Comparison of ENCODE assay signal across 1 cellular context in genomic region chr7:103148994-103149807, GRCh38.
TF ChIP-seq lines count a peak whose summit lies in the region.

Gene NAPEPLD, minus strand, starts transcription at chr7:103149099. Its CDS starts 20,323 bp downstream, at chr7:103128776.

TF ChIP-seq in GM12878, 131 proteins besides CTCF, POLR2A, EP300 and RAD21 (continued from another document and continues in another):
- TF ChIP-seq STAT3 (IDR thresholded peaks at IDR 0.05; ENCODE audit: low read depth, low read length), result no peak
- TF ChIP-seq HSF1 (IDR thresholded peaks at IDR 0.05; ENCODE audit: low read depth, low read length), result peak; percentile 28; the same call in 1 of the 2 replicates
- TF ChIP-seq SIN3A (IDR thresholded peaks at IDR 0.05; ENCODE audit: low read depth, low read length), result no peak
- no peak for TF ChIP-seq ZZZ3 (IDR thresholded peaks at IDR 0.05; ENCODE audit: control insufficient read depth, insufficient read length, low read depth)
- TF ChIP-seq KDM1A (IDR thresholded peaks at IDR 0.05; ENCODE audit: borderline replicate concordance), result no peak
- 0 out of 2 replicates have a peak, but pooled peaks have one; percentile 42 for TF ChIP-seq ZBTB40 (IDR thresholded peaks at IDR 0.05; ENCODE audit: borderline replicate concordance)
- TF ChIP-seq CUX1 (IDR thresholded peaks at IDR 0.05; ENCODE audit: insufficient replicate concordance, low read depth, low read length), result no peak
- TF ChIP-seq RUNX3 (IDR thresholded peaks at IDR 0.05; ENCODE audit: low read length), result peak; percentile 44
- TF ChIP-seq TCF12 (IDR thresholded peaks at IDR 0.05; ENCODE audit: low read depth, low read length), result no peak
- peak; percentile 4 to 58; a peak in 1 of 4 replicates for TF ChIP-seq BHLHE40 (IDR thresholded peaks at IDR 0.05; ENCODE audit: borderline replicate concordance in 1 of 2, low read depth in 2 of 2, low read length in 1 of 2)
- TF ChIP-seq NRF1 (conservative IDR thresholded peaks at IDR 0.05; ENCODE audit: low read depth, low read length), result no peak
- peak; percentile 82 for TF ChIP-seq SIX5 (IDR thresholded peaks at IDR 0.05; ENCODE audit: low read depth, low read length, severe bottlenecking)
- TF ChIP-seq ELK1 (IDR thresholded peaks at IDR 0.05; ENCODE audit: low read depth, low read length), result no peak; the same call in 1 of the 2 replicates
- peak; percentile 77; the same call in 1 of the 2 replicates for TF ChIP-seq ZNF207 (IDR thresholded peaks at IDR 0.05; ENCODE audit: borderline replicate concordance)
- TF ChIP-seq CEBPB (IDR thresholded peaks at IDR 0.05; ENCODE audit: borderline replicate concordance in 1 of 2, low read depth in 2 of 2, low read length in 2 of 2), result no peak
- peak; percentile 77; the same call in 1 of the 2 replicates for TF ChIP-seq PML (IDR thresholded peaks at IDR 0.05; ENCODE audit: low read length)
- peak; percentile 62 for TF ChIP-seq NKRF (conservative IDR thresholded peaks at IDR 0.05)
- TF ChIP-seq SUPT20H (IDR thresholded peaks at IDR 0.05; ENCODE audit: borderline replicate concordance, control insufficient read depth, low read depth, low read length), result no peak
- TF ChIP-seq CHD4 (IDR thresholded peaks at IDR 0.05), result no peak
- TF ChIP-seq TAF1 (IDR thresholded peaks at IDR 0.05; ENCODE audit: borderline replicate concordance, low read depth, low read length), result no peak; the same call in 1 of the 2 replicates
- peak; percentile 56 for TF ChIP-seq RELA (IDR thresholded peaks at IDR 0.05; ENCODE audit: borderline replicate concordance, partially characterized antibody)
- TF ChIP-seq YBX1 (IDR thresholded peaks at IDR 0.05), result no peak
- no peak; the same call in 1 of the 2 replicates for TF ChIP-seq BCLAF1 (IDR thresholded peaks at IDR 0.05)
- no peak for TF ChIP-seq CBX3 (IDR thresholded peaks at IDR 0.05; ENCODE audit: borderline replicate concordance, low read depth)
- no peak for TF ChIP-seq NR2C2 (IDR thresholded peaks at IDR 0.05; ENCODE audit: borderline replicate concordance, control insufficient read depth, insufficient read length, low read depth)
- peak; percentile 75; the same call in 1 of the 2 replicates for TF ChIP-seq BACH1 (IDR thresholded peaks at IDR 0.05; ENCODE audit: borderline replicate concordance)
- no peak for TF ChIP-seq ATF2 (IDR thresholded peaks at IDR 0.05; ENCODE audit: low read length)
- no peak for TF ChIP-seq ZBED1 (IDR thresholded peaks at IDR 0.05; ENCODE audit: borderline replicate concordance)
- peak; percentile 57 for TF ChIP-seq HDAC6 (IDR thresholded peaks at IDR 0.05; ENCODE audit: unreplicated experiment)
- TF ChIP-seq ZNF622 (IDR thresholded peaks at IDR 0.05), result no peak
- TF ChIP-seq REST (IDR thresholded peaks at IDR 0.05; ENCODE audit: low read depth, low read length), result no peak
